Comparison of ENCODE assay signal across 1 cellular context in the genomic region with DNA sequence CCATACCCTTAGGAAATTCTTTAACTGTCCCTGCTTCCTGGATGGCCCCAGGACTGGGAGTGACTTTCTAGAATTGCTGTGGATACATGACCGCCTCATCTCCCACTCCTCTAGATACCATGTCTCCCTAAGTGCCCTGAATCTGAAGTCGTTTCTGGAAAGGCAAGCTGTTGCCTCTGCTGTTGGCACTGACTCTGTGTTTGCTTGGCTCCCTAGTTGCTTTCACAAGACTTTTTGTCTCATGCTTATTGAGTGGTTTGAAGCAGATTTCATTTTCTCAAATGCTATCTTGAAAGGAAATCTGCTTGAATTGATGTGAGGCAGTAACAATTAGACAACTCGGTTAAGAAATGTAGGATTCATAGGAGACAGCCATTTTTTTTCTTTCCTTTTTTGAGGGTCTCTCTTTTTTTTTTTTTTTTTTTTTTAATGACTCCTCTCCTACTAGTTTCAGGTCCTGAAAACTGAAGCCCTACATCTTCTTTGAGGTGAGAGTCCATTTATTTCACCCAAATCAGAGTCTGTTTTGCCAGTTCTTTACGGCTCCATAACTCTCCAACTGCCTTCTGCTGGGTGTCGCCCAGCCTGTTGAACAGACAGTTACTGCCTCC.
TF ChIP-seq lines count a peak whose summit lies in the region.

No MANE protein-coding gene starts in this region.

TF ChIP-seq in GM23338, 12 proteins besides CTCF, POLR2A, EP300 and RAD21 (continued from another document):
- no peak for TF ChIP-seq JUNB (IDR thresholded peaks at IDR 0.05; ENCODE audit: unreplicated experiment)
